In the genomic region with DNA sequence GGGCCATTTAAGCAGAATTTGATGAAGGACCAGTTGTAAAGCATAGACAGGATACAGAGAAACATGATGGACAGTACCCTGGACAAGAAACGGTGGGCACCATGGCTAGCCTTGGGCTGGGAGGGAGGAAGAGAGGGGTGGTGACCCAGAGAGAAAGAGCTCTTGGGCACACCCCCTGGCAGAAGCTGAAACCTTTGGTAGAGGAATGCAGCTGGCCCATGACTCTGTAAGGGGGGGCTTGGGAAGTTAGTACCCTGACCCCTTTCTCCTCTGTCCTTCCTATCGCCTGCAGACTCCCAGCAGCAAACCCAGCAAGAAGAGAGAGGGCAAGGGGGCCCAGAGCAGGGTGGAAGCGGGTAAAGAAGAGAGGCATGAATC, we compare ENCODE assay signal across 27 cellular contexts. TPM values are rescaled to one million over a fixed set of nuclear protein-coding genes. Genes with fewer than 3 reads are reported as not detected.
DNase-seq lines count a peak whose midpoint lies in the region; ATAC-seq and TF ChIP-seq lines count a peak whose summit lies in the region.
"Had no signal": no experiment of that assay in that cellular context is flagged by ENCODE, and none has a peak within 500 bp of the region (broad histone marks: within the 10 kb centered on the region; RNA-seq: fewer than 3 reads in every experiment).

No MANE protein-coding gene starts in this region.

- H3K18ac ChIP-seq in mesenchymal stem cell (ENCODE audit: low read depth in 1 of 2, low read length in 2 of 2), result no peak overlapping the region

- H3K23ac ChIP-seq in mesenchymal stem cell (ENCODE audit: low read length in 2 of 2), result no peak overlapping the region

- no peak overlapping the region for H2AFZ ChIP-seq in mesenchymal stem cell (ENCODE audit: low read depth, low read length)
- H2AFZ ChIP-seq: PC-9 had no signal

- no peaks in the 10 kb centered on the region for H3K36me3 ChIP-seq in H7 (replicated peaks; ENCODE audit: control insufficient read depth, insufficient read depth, low read length)
- H3K36me3 ChIP-seq in Panc1 (ENCODE audit: control insufficient read depth, insufficient read depth, low read length), result no peaks in the 10 kb centered on the region
- peaks cover 15 to 87% of the 10 kb centered on the region in 2 experiments for H3K36me3 ChIP-seq in mesenchymal stem cell (ENCODE audit: control insufficient read depth in 1 of 2, insufficient read depth in 2 of 2, low read depth in 1 of 2, low read length in 2 of 2)
- H3K36me3 ChIP-seq in psoas muscle (ENCODE audit: insufficient read depth in 1 of 2, low read depth in 1 of 2), result peaks cover 0 to under 1% of the 10 kb centered on the region in 2 donors
- H3K36me3 ChIP-seq: HAP-1 had no signal

- intact Hi-C loops in Panc1 (cut with micrococcal nuclease; ENCODE audit: unreplicated experiment), result no loop called here
- intact Hi-C loops in psoas muscle (cut with DNase I), result no loop called here

- no TSS peak for BruUV-seq in Panc1 (replicated peaks; lab: Mats Ljungman, UMichigan)

- peaks cover 4% of the 10 kb centered on the region for H3K79me1 ChIP-seq in mesenchymal stem cell (replicated peaks; ENCODE audit: low read length, poor library complexity, severe bottlenecking)

- H3K27me3 ChIP-seq in H7 (ENCODE audit: control insufficient read depth, insufficient read depth, low read length) (no peaks in the 10 kb centered on the region), Panc1 (ENCODE audit: control insufficient read depth, insufficient read depth, low read length) (peaks cover 8% of the 10 kb centered on the region; the same call in 1 of the 2 replicates), mesenchymal stem cell (ENCODE audit: control insufficient read depth in 1 of 2, insufficient read depth in 1 of 2, low read length in 2 of 2) (no peaks in the 10 kb centered on the region), psoas muscle (ENCODE audit: insufficient read depth in 3 of 3, low read length in 2 of 3) (no peaks in the 10 kb centered on the region)

- no peak overlapping the region for H4K91ac ChIP-seq in mesenchymal stem cell (ENCODE audit: low read length)

- H3K14ac ChIP-seq in mesenchymal stem cell (ENCODE audit: low read length in 2 of 2), result no peak overlapping the region

- no peak overlapping the region for H2BK5ac ChIP-seq in mesenchymal stem cell (ENCODE audit: low read depth, low read length, poor library complexity, severe bottlenecking)

- H2BK120ac ChIP-seq in mesenchymal stem cell (ENCODE audit: low read depth, low read length), result no peak overlapping the region

- H3K4me1 ChIP-seq in Panc1 (ENCODE audit: control insufficient read depth, insufficient read depth, low read length) (no peaks in the 10 kb centered on the region), mesenchymal stem cell (ENCODE audit: control insufficient read depth, insufficient read depth, low read depth, low read length) (peaks cover 4% of the 10 kb centered on the region), psoas muscle (no peaks in the 10 kb centered on the region)
- H3K4me1 ChIP-seq: HAP-1 had no signal

- H3K4me3 ChIP-seq in H7 (ENCODE audit: insufficient read depth, low read depth, low read length) (no peak overlapping the region), Panc1 (ENCODE audit: low read depth in 2 of 2, low read length in 2 of 2) (peak overlapping the region in 1 of 2 experiments; percentile 4; a peak in 1 of 4 replicates), mesenchymal stem cell (ENCODE audit: insufficient read depth in 1 of 2, low read depth in 1 of 2, low read length in 2 of 2) (no peak overlapping the region), psoas muscle (peak overlapping the region; percentile 10)
- H3K4me3 ChIP-seq: A549, HAP-1, K562, PC-9, SK-N-MC had no signal

- WGBS in mesenchymal stem cell, result 85% methylated on average over 2 of the region's 3 CpGs
- 67 to 72% (median 68%) methylated on average over 3 of the region's 3 CpGs for WGBS in psoas muscle, 3 donors

- DNase-seq in H7 (peak; percentile 36), Panc1 (ENCODE audit: low read depth, low spot score) (no peak), mesenchymal stem cell (no peak), psoas muscle (no peak), NCI-H526 treated with DMSO at 0.1 percent for 48 hours (lab: John Stamatoyannopoulos, UW) (no peak), KG1 (lab: John Stamatoyannopoulos, UW) (no peak)
- DNase-seq: C1 segment of cervical spinal cord; CD4-positive, alpha-beta memory T cell; COR-L47; DMS79; EL; GF-D8; NCI-H1105 treated with DMSO at 0.1 percent for 48 hours; NCI-H146; NCI-H1930; NCI-H2107; NCI-H524; NCI-H82; NK-92 treated with Interleukin-12 subunit alpha and Interleukin-12 subunit beta, amount 100 ng/mL, for 24 hours; PC-9; SIG-M5 had no signal

- CTCF ChIA-PET in Panc1 (lab: Charles Lee), result interaction anchor here (1.2 kb wide), 1 partner anchor 293 kb away, joined by 3 read pairs; no protein-coding TSS in a partner anchor

- no peak overlapping the region for H3K4ac ChIP-seq in mesenchymal stem cell (ENCODE audit: low read depth in 1 of 2, low read length in 2 of 2)

- no peak overlapping the region for H3K9ac ChIP-seq in mesenchymal stem cell (ENCODE audit: low read length)

- H2BK12ac ChIP-seq in mesenchymal stem cell (ENCODE audit: low read length in 2 of 2), result peak overlapping the region in 1 of 2 experiments; percentile 57

- H3K9me3 ChIP-seq in Panc1 (ENCODE audit: control insufficient read depth, insufficient read depth, low read depth, low read length), result no peaks in the 10 kb centered on the region
- H3K9me3 ChIP-seq in mesenchymal stem cell (ENCODE audit: control insufficient read depth, low read length), result no peaks in the 10 kb centered on the region
- no peaks in the 10 kb centered on the region for H3K9me3 ChIP-seq in psoas muscle
- H3K9me3 ChIP-seq: A549, HAP-1 had no signal

- TF ChIP-seq CTCF in Panc1 (IDR thresholded peaks at IDR 0.05) (no peak), psoas muscle (IDR thresholded peaks at IDR 0.05) (no peak)

- H2BK15ac ChIP-seq in mesenchymal stem cell (ENCODE audit: low read depth, poor library complexity, severe bottlenecking), result no peak overlapping the region

- peak overlapping the region; percentile 21 for H4K8ac ChIP-seq in mesenchymal stem cell (ENCODE audit: low read length)

- POLR2A ChIA-PET in Panc1 (lab: Charles Lee), result interaction anchor here (0.7 kb wide), 1 partner anchor 123 kb away, joined by 4 read pairs; no protein-coding TSS in a partner anchor

- H2AK5ac ChIP-seq in mesenchymal stem cell (ENCODE audit: low read length, severe bottlenecking), result no peak overlapping the region

- ATAC-seq in Panc1 (peak; percentile 54; the same call in 1 of the 2 replicates), psoas muscle (peak in 2 of 4 donors; percentile 43 to 46), GM18909 (IDR thresholded peaks at IDR 0.05; ENCODE audit: poor library complexity, unreplicated experiment) (no peak)

- in situ Hi-C loops in Panc1 (cut with HindIII; ENCODE audit: low pct_unique_long_range_greater_than_20kb, low sequenced_read_pairs), result no loop called here

- no peak overlapping the region for H3K4me2 ChIP-seq in mesenchymal stem cell (ENCODE audit: low read length, poor library complexity, severe bottlenecking)
- H3K4me2 ChIP-seq: A549, PC-9 had no signal

- no peak overlapping the region for H3K27ac ChIP-seq in Panc1 (ENCODE audit: low read length)
- no peak overlapping the region for H3K27ac ChIP-seq in mesenchymal stem cell (ENCODE audit: low read length, poor library complexity, severe bottlenecking)
- H3K27ac ChIP-seq in psoas muscle, result peak overlapping the region; percentile 39
- H3K27ac ChIP-seq: A549, HL-60, PC-9, SK-N-MC had no signal

RNA-seq across cellular contexts. Expression of a gene that starts 32.6 kb away (rescaled TPM):
- 80.7 and 88.1 TPM in 2 replicates for total RNA-seq in H7 (2014; rRNA removed; shearing (Covaris generic))
- total RNA-seq in Panc1 (2021; ENCODE audit: unreplicated experiment) (27.8 TPM), psoas muscle (10 to 100 TPM; 26.4 to 37.9 (median 28.1) TPM)
- polyA plus RNA-seq in Panc1 (2012; ENCODE audit: insufficient read length), result 18.3 TPM
- polyA plus RNA-seq in mesenchymal stem cell (2013, experiment 1 of 2), result 22.5 TPM
- 21.7 TPM for polyA plus RNA-seq in mesenchymal stem cell (2013, experiment 2 of 2)
- 10 to 100 TPM; 26.3 to 48.4 (median 44.0) TPM for polyA plus RNA-seq in psoas muscle

RNA-seq across cellular contexts. Expression of a gene that starts 44.7 kb away (rescaled TPM):
- total RNA-seq in H7 (2014; rRNA removed; shearing (Covaris generic)), result 88.8 and 118 TPM in 2 replicates
- 48.5 TPM for total RNA-seq in Panc1 (2021; ENCODE audit: unreplicated experiment)
- polyA plus RNA-seq in Panc1 (2012; ENCODE audit: insufficient read length), result 47.8 TPM
- polyA plus RNA-seq in mesenchymal stem cell (2013, experiment 1 of 2), result 40.3 TPM
- 39.9 TPM for polyA plus RNA-seq in mesenchymal stem cell (2013, experiment 2 of 2)
- 10 to 100 TPM; 11.2 to 21.8 (median 15.2) TPM for total RNA-seq in psoas muscle
- polyA plus RNA-seq in psoas muscle, result 10 to 100 TPM in 2 of 3 donors, 1 to 10 TPM in 1; 9.7 to 21.8 (median 10.2) TPM

RNA-seq across cellular contexts. Expression of a gene that starts 49.2 kb away (rescaled TPM):
- total RNA-seq in H7 (2014; rRNA removed; shearing (Covaris generic)), result 186 and 229 TPM in 2 replicates
- total RNA-seq in Panc1 (2021; ENCODE audit: unreplicated experiment), result 3.1 TPM
- polyA plus RNA-seq in Panc1 (2012; ENCODE audit: insufficient read length), result 0.64 TPM
- polyA plus RNA-seq in mesenchymal stem cell (2013, experiment 1 of 2), result 579 TPM
- polyA plus RNA-seq in mesenchymal stem cell (2013, experiment 2 of 2), result 591 TPM
- 10 to 100 TPM in 2 of 4 donors, 1 to 10 TPM in 2; 2.1 to 20.8 (median 8.8) TPM for total RNA-seq in psoas muscle
- 1 to 10 TPM; 2.1 to 2.7 (median 2.4) TPM for polyA plus RNA-seq in psoas muscle
